ENCODE assay signal across 15 cellular contexts in genomic region chr13:30787747-30788535, GRCh38.
"Had no signal": no experiment of that assay in that cellular context is flagged by ENCODE, and none has a peak within 500 bp of the region (broad histone marks: within the 10 kb centered on the region; RNA-seq: fewer than 3 reads in every experiment).

No MANE protein-coding gene starts in this region.

- H3K4me3 ChIP-seq: heart left ventricle, left ventricle myocardium inferior, ovary, upper lobe of left lung had no signal

- DNase-seq: activated CD4-positive, alpha-beta T cell treated with anti-CD3 and anti-CD28 coated beads, Interleukin-2, amount 50 U/mL, for 4 hours; activated T-cell treated with anti-CD3 and anti-CD28 coated beads, Interleukin-2, amount 50 U/mL, for 4 hours; effector CD8-positive, alpha-beta T cell; heart left ventricle; islet precursor cell; left ventricle myocardium inferior; ovary; stimulated activated CD4-positive, alpha-beta T cell treated with anti-CD3 and anti-CD28 coated beads, Interleukin-4, amount 100 ng/mL, for 1 hour; stimulated activated CD8-positive, alpha-beta memory T cell treated with anti-CD3 and anti-CD28 coated beads, Interleukin-4, amount 100 ng/mL, for 48 hours; T-helper 2 cell; upper lobe of left lung had no signal

- H3K27me3 Mint-ChIP-seq: natural killer cell treated with Interleukin-12 subunit alpha and Interleukin-12 subunit beta and Interleukin-15 and Interleukin-18, amount 100 ng/mL, for 72 hours; stimulated activated naive CD8-positive, alpha-beta T cell treated with anti-CD3 and anti-CD28 coated beads, Interleukin-15, Interleukin-2, amounts not matched to agents 100 ng/mL and 50 ng/mL, for 24 hours had no signal

- H3K27ac Mint-ChIP-seq: memory B cell; natural killer cell treated with Interleukin-12 subunit alpha and Interleukin-12 subunit beta and Interleukin-15 and Interleukin-18, amount 100 ng/mL, for 72 hours; stimulated activated naive CD8-positive, alpha-beta T cell treated with anti-CD3 and anti-CD28 coated beads, Interleukin-15, Interleukin-2, amounts not matched to agents 100 ng/mL and 50 ng/mL, for 24 hours had no signal

- H3K36me3 ChIP-seq: heart left ventricle, left ventricle myocardium inferior, ovary, upper lobe of left lung had no signal

- ATAC-seq: activated CD4-positive, CD25-positive, alpha-beta regulatory T cell treated with anti-CD3 and anti-CD28 coated beads, Interleukin-2, amount 50 U/mL, for 24 hours; activated T-cell treated with anti-CD3 and anti-CD28 coated beads, Interleukin-2, amount 50 U/mL, for 4 hours; heart left ventricle had no signal

- H3K4me3 Mint-ChIP-seq: activated T-cell treated with anti-CD3 and anti-CD28 coated beads, Interleukin-2, amount 50 U/mL, for 4 hours; memory B cell; natural killer cell treated with Interleukin-12 subunit alpha and Interleukin-12 subunit beta and Interleukin-15 and Interleukin-18, amount 100 ng/mL, for 72 hours; stimulated activated naive CD8-positive, alpha-beta T cell treated with anti-CD3 and anti-CD28 coated beads, Interleukin-15, Interleukin-2, amounts not matched to agents 100 ng/mL and 50 ng/mL, for 24 hours had no signal

- H3K27ac ChIP-seq: heart left ventricle, left ventricle myocardium inferior, ovary, upper lobe of left lung had no signal

- H3K27me3 ChIP-seq: heart left ventricle, ovary, upper lobe of left lung had no signal

- H3K9me3 Mint-ChIP-seq: activated T-cell treated with anti-CD3 and anti-CD28 coated beads, Interleukin-2, amount 50 U/mL, for 4 hours; memory B cell; natural killer cell treated with Interleukin-12 subunit alpha and Interleukin-12 subunit beta and Interleukin-15 and Interleukin-18, amount 100 ng/mL, for 72 hours; stimulated activated naive CD8-positive, alpha-beta T cell treated with anti-CD3 and anti-CD28 coated beads, Interleukin-15, Interleukin-2, amounts not matched to agents 100 ng/mL and 50 ng/mL, for 24 hours had no signal

- H3K9me3 ChIP-seq: heart left ventricle, left ventricle myocardium inferior, ovary, upper lobe of left lung had no signal
